8 cellular contexts compared by ENCODE assay signal in genomic region chr19:16588089-16588823, GRCh38. TPM values are rescaled to one million over a fixed set of nuclear protein-coding genes. Genes with fewer than 3 reads are reported as not detected.
DNase-seq lines count a peak whose midpoint lies in the region; ATAC-seq and TF ChIP-seq lines count a peak whose summit lies in the region.

No MANE protein-coding gene starts in this region.

- no peaks in the 10 kb centered on the region for H3K9me3 Mint-ChIP-seq in neural crest cell

- no peak overlapping the region for H3K18ac ChIP-seq in mesendoderm (ENCODE audit: low read length)

- no peak overlapping the region for H3K4ac ChIP-seq in mesendoderm (ENCODE audit: low read depth, low read length)

- DNase-seq in GM10248 (ENCODE audit: extremely low spot score) (peak; percentile 86), WERI-Rb-1 (peak; percentile 34), colonic mucosa (peak; percentile 47), neural crest cell (ENCODE audit: low read depth, low spot score) (no peak), amniotic stem cell (lab: John Stamatoyannopoulos, UW) (no peak), mesendoderm (no peak)

- POLR2A ChIA-PET in GM10248 (lab: Yijun Ruan, JAX), result interaction anchor here (1.1 to 7.1 kb wide), 8 partner anchors 11 to 50 kb away, joined by 3 to 36 read pairs (median 3); partner anchors contain the start of genes MED26 and SLC35E1

- peak overlapping the region; percentile 53 for H3K27ac Mint-ChIP-seq in neural crest cell (ENCODE audit: unreplicated experiment)

- H3K27ac ChIP-seq in KOPT-K1 (ENCODE audit: low read depth, low read length, poor library complexity, severe bottlenecking) (peak overlapping the region; percentile 65), WERI-Rb-1 (peak overlapping the region; percentile 90), colonic mucosa (peak overlapping the region; percentile 8), mesendoderm (ENCODE audit: low read depth, low read length) (no peak overlapping the region)

- H3K27me3 ChIP-seq in WERI-Rb-1 (ENCODE audit: insufficient read depth, low read depth, severe bottlenecking) (no peaks in the 10 kb centered on the region), colonic mucosa (no peaks in the 10 kb centered on the region), mesendoderm (ENCODE audit: insufficient read depth, low read length, poor library complexity) (no peaks in the 10 kb centered on the region)

- H3K4me3 Mint-ChIP-seq in neural crest cell, result peak overlapping the region; percentile 16

- H2AK5ac ChIP-seq in mesendoderm (ENCODE audit: low read length), result no peak overlapping the region

- H2BK120ac ChIP-seq in mesendoderm (ENCODE audit: low read depth, low read length), result no peak overlapping the region

- no peak overlapping the region for H4K8ac ChIP-seq in mesendoderm (ENCODE audit: low read depth, low read length)

- no peak overlapping the region for H2BK5ac ChIP-seq in mesendoderm (ENCODE audit: low read length)

- H3K4me1 ChIP-seq in colonic mucosa (peaks cover 48% of the 10 kb centered on the region), mesendoderm (ENCODE audit: control insufficient read depth, low read depth, low read length) (peaks cover 27% of the 10 kb centered on the region)

- H3K4me3 ChIP-seq in WERI-Rb-1 (ENCODE audit: low read depth, low read length) (no peak overlapping the region), colonic mucosa (peak overlapping the region; percentile 3), mesendoderm (ENCODE audit: low read length) (no peak overlapping the region)

- no peak overlapping the region for H3K4me2 ChIP-seq in mesendoderm (ENCODE audit: low read length)

- intact Hi-C loops in colonic mucosa (cut with DNase I), result no loop called here

- no CpG with 5 or more reads among the region's 22 CpGs for WGBS in mesendoderm (ENCODE audit: extremely low coverage, insufficient coverage, low lambda C conversion rate)

- H3K4me1 Mint-ChIP-seq in neural crest cell, result peaks cover 68% of the 10 kb centered on the region

- H3K79me1 ChIP-seq in mesendoderm (ENCODE audit: low read length), result peaks cover 60% of the 10 kb centered on the region

- H3K56ac ChIP-seq in mesendoderm (ENCODE audit: low read length), result no peak overlapping the region

- no peaks in the 10 kb centered on the region for H3K36me3 ChIP-seq in KOPT-K1 (ENCODE audit: insufficient read depth, low read length)
- H3K36me3 ChIP-seq in WERI-Rb-1, result no peaks in the 10 kb centered on the region
- H3K36me3 ChIP-seq in colonic mucosa, result no peaks in the 10 kb centered on the region
- no peaks in the 10 kb centered on the region for H3K36me3 ChIP-seq in mesendoderm (ENCODE audit: control insufficient read depth, insufficient read depth, low read length)

- H4K5ac ChIP-seq in mesendoderm (ENCODE audit: low read length), result no peak overlapping the region

- peaks cover 82% of the 10 kb centered on the region for H3K79me2 ChIP-seq in mesendoderm (ENCODE audit: control insufficient read depth, insufficient read depth, low read length)

- H3K9ac ChIP-seq in colonic mucosa (ENCODE audit: low read depth in 2 of 2, low read length in 2 of 2), result peak overlapping the region; percentile 45 to 64
- H3K9ac ChIP-seq in mesendoderm (ENCODE audit: low read length), result no peak overlapping the region

- no peak overlapping the region for H2BK15ac ChIP-seq in mesendoderm (replicated peaks; ENCODE audit: low read depth)

- peak; percentile 46 for ATAC-seq in GM21515 (IDR thresholded peaks at IDR 0.05; ENCODE audit: unreplicated experiment)

- CTCF ChIA-PET in GM10248 (lab: Yijun Ruan, JAX), result interaction anchor here (0.7 to 1.9 kb wide), 8 partner anchors 9 to 40 kb away, joined by 3 to 8 read pairs (median 4); partner anchors contain the start of genes MED26 and SLC35E1

- TF ChIP-seq CTCF in GM10248 (IDR thresholded peaks at IDR 0.05; ENCODE audit: control extremely low read depth, extremely low read depth, low read depth, missing control alignments), result peak; percentile 29
- no peak for TF ChIP-seq CTCF in WERI-Rb-1 (IDR thresholded peaks at IDR 0.05; ENCODE audit: low read depth, low read length)
- no peak for TF ChIP-seq CTCF in colonic mucosa (IDR thresholded peaks at IDR 0.05)
- TF ChIP-seq CTCF in neural crest cell (conservative IDR thresholded peaks at IDR 0.05), result no peak

- H3K9me3 ChIP-seq in KOPT-K1 (ENCODE audit: insufficient read depth, low read length, poor library complexity, severe bottlenecking) (no peaks in the 10 kb centered on the region), WERI-Rb-1 (ENCODE audit: severe bottlenecking) (no peaks in the 10 kb centered on the region), colonic mucosa (no peaks in the 10 kb centered on the region)

- no peak overlapping the region for H3K23ac ChIP-seq in mesendoderm (ENCODE audit: low read length)

- H3K27me3 Mint-ChIP-seq in neural crest cell (ENCODE audit: low read depth), result no peaks in the 10 kb centered on the region

- H3K36me3 Mint-ChIP-seq in neural crest cell (ENCODE audit: low read depth), result no peaks in the 10 kb centered on the region

RNA-seq across cellular contexts. Expression of gene SLC35E1, which starts 16.0 kb away (rescaled TPM):
- total RNA-seq in colonic mucosa, result 10 to 100 TPM; 44.4 to 47.7 TPM
- total RNA-seq in neural crest cell, result 30.4 and 32.5 TPM in 2 replicates
- polyA plus RNA-seq in mesendoderm (2013, experiment 1 of 2), result 29.4 TPM
- polyA plus RNA-seq in mesendoderm (2013, experiment 2 of 2), result 32.0 TPM

RNA-seq across cellular contexts. Expression of gene MED26, which starts 39.7 kb away (rescaled TPM):
- 10 to 100 TPM; 10.0 to 11.9 TPM for total RNA-seq in colonic mucosa
- 11.7 and 11.8 TPM in 2 replicates for total RNA-seq in neural crest cell
- polyA plus RNA-seq in mesendoderm (2013, experiment 1 of 2), result 7.8 TPM
- polyA plus RNA-seq in mesendoderm (2013, experiment 2 of 2), result 7.7 TPM

RNA-seq across cellular contexts. Expression of gene CHERP, which starts 46.0 kb away (rescaled TPM):
- total RNA-seq in colonic mucosa (10 to 100 TPM; 35.2 to 54.0 TPM), neural crest cell (93.3 and 95.7 TPM in 2 replicates)
- polyA plus RNA-seq in mesendoderm (2013, experiment 1 of 2), result 59.8 TPM
- 59.3 TPM for polyA plus RNA-seq in mesendoderm (2013, experiment 2 of 2)

Comparison
In these comparisons a context has a peak if more than half of its experiments do, and no peak if none do; other contexts are left out.
1. DNase-seq: peak in GM10248 (single experiment), WERI-Rb-1 (single experiment) and colonic mucosa (single experiment); none in neural crest cell (single experiment), amniotic stem cell (single experiment) and mesendoderm (single experiment).